In genomic region chr5:140037012-140037411, GRCh38 we compare ENCODE assay signal across 22 cellular contexts. TPM values are rescaled to one million over a fixed set of nuclear protein-coding genes. Genes with fewer than 3 reads are reported as not detected.
"Had no signal": no experiment of that assay in that cellular context is flagged by ENCODE, and none has a peak within 500 bp of the region (broad histone marks: within the 10 kb centered on the region; RNA-seq: fewer than 3 reads in every experiment).

No MANE protein-coding gene starts in this region.

- ATAC-seq: heart right ventricle; left lung; right cardiac atrium; stimulated activated naive CD8-positive, alpha-beta T cell treated with anti-CD3 and anti-CD28 coated beads, Interleukin-15, Interleukin-2, amounts not matched to agents 100 U/mL and 50 U/mL, for 24 hours had no signal

- H3K9me3 ChIP-seq: left lung, thoracic aorta, uterus had no signal

- H3K9me3 Mint-ChIP-seq: activated CD4-positive, alpha-beta memory T cell treated with anti-CD3 and anti-CD28 coated beads for 36 hours; activated CD4-positive, alpha-beta T cell treated with anti-CD3 and anti-CD28 coated beads, Interleukin-2, amount 10 ng/mL, durations not matched to agents 24 days and 14 days; activated naive CD4-positive, alpha-beta T cell treated with anti-CD3 and anti-CD28 coated beads, Interleukin-2, amount 10 ng/mL, durations not matched to agents 7 days and 5 days; activated naive CD8-positive, alpha-beta T cell treated with anti-CD3 and anti-CD28 coated beads, Interleukin-2, amount 10 ng/mL, durations not matched to agents 7 days and 5 days; activated T-cell treated with anti-CD3 and anti-CD28 coated beads, Interleukin-2, amount 50 U/mL, for 24 hours had no signal

- H3K4me3 Mint-ChIP-seq: activated CD4-positive, alpha-beta memory T cell treated with anti-CD3 and anti-CD28 coated beads for 36 hours; activated CD4-positive, alpha-beta T cell treated with anti-CD3 and anti-CD28 coated beads, Interleukin-2, amount 10 ng/mL, durations not matched to agents 24 days and 14 days; activated naive CD4-positive, alpha-beta T cell treated with anti-CD3 and anti-CD28 coated beads, Interleukin-2, amount 10 ng/mL, durations not matched to agents 7 days and 5 days; activated naive CD8-positive, alpha-beta T cell treated with anti-CD3 and anti-CD28 coated beads, Interleukin-2, amount 10 ng/mL, durations not matched to agents 7 days and 5 days; activated T-cell treated with anti-CD3 and anti-CD28 coated beads, Interleukin-2, amount 50 U/mL, for 24 hours; nephron had no signal

- H3K4me3 ChIP-seq: heart right ventricle, left lung, lung, spleen, thoracic aorta, uterus had no signal

- H3K27ac ChIP-seq: left lung, thoracic aorta, uterus had no signal

- H3K4me1 ChIP-seq: uterus had no signal

- H3K27me3 ChIP-seq: uterus had no signal

- H3K36me3 Mint-ChIP-seq: activated CD4-positive, alpha-beta memory T cell treated with anti-CD3 and anti-CD28 coated beads for 36 hours; activated naive CD4-positive, alpha-beta T cell treated with anti-CD3 and anti-CD28 coated beads, Interleukin-2, amount 10 ng/mL, durations not matched to agents 7 days and 5 days; activated naive CD8-positive, alpha-beta T cell treated with anti-CD3 and anti-CD28 coated beads, Interleukin-2, amount 10 ng/mL, durations not matched to agents 7 days and 5 days had no signal

- H3K27ac Mint-ChIP-seq: activated CD4-positive, alpha-beta memory T cell treated with anti-CD3 and anti-CD28 coated beads for 36 hours; activated CD4-positive, alpha-beta T cell treated with anti-CD3 and anti-CD28 coated beads, Interleukin-2, amount 10 ng/mL, durations not matched to agents 24 days and 14 days; activated naive CD4-positive, alpha-beta T cell treated with anti-CD3 and anti-CD28 coated beads, Interleukin-2, amount 10 ng/mL, durations not matched to agents 7 days and 5 days; activated naive CD8-positive, alpha-beta T cell treated with anti-CD3 and anti-CD28 coated beads, Interleukin-2, amount 10 ng/mL, durations not matched to agents 7 days and 5 days; activated T-cell treated with anti-CD3 and anti-CD28 coated beads, Interleukin-2, amount 50 U/mL, for 24 hours; nephron had no signal

- DNase-seq: activated CD4-positive, alpha-beta memory T cell treated with anti-CD3 and anti-CD28 coated beads for 36 hours; activated CD4-positive, alpha-beta T cell treated with anti-CD3 and anti-CD28 coated beads, Interleukin-2, amount 10 ng/mL, durations not matched to agents 24 days and 14 days; activated CD4-positive, CD25-positive, alpha-beta regulatory T cell treated with anti-CD3 and anti-CD28 coated beads, Interleukin-2, amount 50 U/mL, for 72 hours; activated CD8-positive, alpha-beta memory T cell treated with anti-CD3 and anti-CD28 coated beads, Interleukin-2, amount 50 U/mL, for 48 hours; activated gamma-delta T cell; activated naive CD4-positive, alpha-beta T cell treated with anti-CD3 and anti-CD28 coated beads, Interleukin-2, amount 10 ng/mL, durations not matched to agents 7 days and 5 days; activated naive CD8-positive, alpha-beta T cell treated with anti-CD3 and anti-CD28 coated beads, Interleukin-2, amount 10 ng/mL, durations not matched to agents 7 days and 5 days; activated T-cell treated with anti-CD3 and anti-CD28 coated beads, Interleukin-2, amount 50 U/mL, for 24 hours; heart right ventricle; left lung; right cardiac atrium; spleen; stimulated activated CD4-positive, alpha-beta T cell treated with anti-CD3 and anti-CD28 coated beads, Interleukin-4, amount 100 ng/mL, for 1 hour; stimulated activated naive CD8-positive, alpha-beta T cell treated with anti-CD3 and anti-CD28 coated beads, Interleukin-15, Interleukin-2, amounts not matched to agents 100 U/mL and 50 U/mL, for 24 hours; T-helper 2 cell; trophoblast cell; uterus had no signal

- H3K36me3 ChIP-seq: heart right ventricle, left lung, spleen, thoracic aorta, uterus had no signal

- FAIRE-seq: endothelial cell of umbilical vein, islet of Langerhans had no signal

RNA-seq across cellular contexts. Expression of gene NRG2, which starts 6.1 kb away (rescaled TPM):
- total RNA-seq: activated CD4-positive, alpha-beta memory T cell treated with anti-CD3 and anti-CD28 coated beads for 36 hours had no signal
